3 cellular contexts compared by ENCODE assay signal in the genomic region with DNA sequence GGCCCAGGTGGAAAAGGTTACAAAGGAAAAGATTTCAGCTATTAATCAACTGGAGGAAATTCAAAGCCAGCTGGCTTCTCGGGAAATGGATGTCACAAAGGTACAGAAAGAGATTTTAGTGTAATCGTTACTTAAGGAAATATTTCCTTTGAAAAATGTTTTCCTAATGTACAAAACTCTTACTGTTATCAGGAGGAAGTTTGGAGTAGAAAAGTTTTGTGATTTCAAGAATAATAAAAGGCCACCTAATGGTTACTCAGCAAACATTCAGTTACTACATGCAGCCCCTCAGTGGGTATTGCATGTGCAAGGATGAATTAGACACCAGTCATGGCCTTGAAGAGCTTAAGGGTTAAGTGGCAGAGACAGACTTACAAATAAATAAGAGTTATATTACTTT.
TF ChIP-seq lines count a peak whose summit lies in the region.

No MANE protein-coding gene starts in this region.

TF ChIP-seq in SK-N-SH, 30 proteins besides CTCF, POLR2A, EP300 and RAD21:
- no peak for TF ChIP-seq SIN3A (IDR thresholded peaks at IDR 0.05; ENCODE audit: borderline replicate concordance, low read depth, low read length)
- no peak for TF ChIP-seq NFIC (IDR thresholded peaks at IDR 0.05; ENCODE audit: borderline replicate concordance)
- TF ChIP-seq, protein P1, sequence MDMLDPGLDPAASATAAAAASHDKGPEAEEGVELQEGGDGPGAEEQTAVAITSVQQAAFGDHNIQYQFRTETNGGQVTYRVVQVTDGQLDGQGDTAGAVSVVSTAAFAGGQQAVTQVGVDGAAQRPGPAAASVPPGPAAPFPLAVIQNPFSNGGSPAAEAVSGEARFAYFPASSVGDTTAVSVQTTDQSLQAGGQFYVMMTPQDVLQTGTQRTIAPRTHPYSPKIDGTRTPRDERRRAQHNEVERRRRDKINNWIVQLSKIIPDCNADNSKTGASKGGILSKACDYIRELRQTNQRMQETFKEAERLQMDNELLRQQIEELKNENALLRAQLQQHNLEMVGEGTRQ (IDR thresholded peaks at IDR 0.05; ENCODE audit: borderline replicate concordance, low read depth, low read length): no peak
- TF ChIP-seq, protein P2, sequence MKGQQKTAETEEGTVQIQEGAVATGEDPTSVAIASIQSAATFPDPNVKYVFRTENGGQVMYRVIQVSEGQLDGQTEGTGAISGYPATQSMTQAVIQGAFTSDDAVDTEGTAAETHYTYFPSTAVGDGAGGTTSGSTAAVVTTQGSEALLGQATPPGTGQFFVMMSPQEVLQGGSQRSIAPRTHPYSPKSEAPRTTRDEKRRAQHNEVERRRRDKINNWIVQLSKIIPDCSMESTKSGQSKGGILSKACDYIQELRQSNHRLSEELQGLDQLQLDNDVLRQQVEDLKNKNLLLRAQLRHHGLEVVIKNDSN (IDR thresholded peaks at IDR 0.05; ENCODE audit: borderline replicate concordance, low read depth): no peak
- no peak for TF ChIP-seq FOSL2 (IDR thresholded peaks at IDR 0.05; ENCODE audit: borderline replicate concordance, low read depth)
- TF ChIP-seq, protein P3, sequence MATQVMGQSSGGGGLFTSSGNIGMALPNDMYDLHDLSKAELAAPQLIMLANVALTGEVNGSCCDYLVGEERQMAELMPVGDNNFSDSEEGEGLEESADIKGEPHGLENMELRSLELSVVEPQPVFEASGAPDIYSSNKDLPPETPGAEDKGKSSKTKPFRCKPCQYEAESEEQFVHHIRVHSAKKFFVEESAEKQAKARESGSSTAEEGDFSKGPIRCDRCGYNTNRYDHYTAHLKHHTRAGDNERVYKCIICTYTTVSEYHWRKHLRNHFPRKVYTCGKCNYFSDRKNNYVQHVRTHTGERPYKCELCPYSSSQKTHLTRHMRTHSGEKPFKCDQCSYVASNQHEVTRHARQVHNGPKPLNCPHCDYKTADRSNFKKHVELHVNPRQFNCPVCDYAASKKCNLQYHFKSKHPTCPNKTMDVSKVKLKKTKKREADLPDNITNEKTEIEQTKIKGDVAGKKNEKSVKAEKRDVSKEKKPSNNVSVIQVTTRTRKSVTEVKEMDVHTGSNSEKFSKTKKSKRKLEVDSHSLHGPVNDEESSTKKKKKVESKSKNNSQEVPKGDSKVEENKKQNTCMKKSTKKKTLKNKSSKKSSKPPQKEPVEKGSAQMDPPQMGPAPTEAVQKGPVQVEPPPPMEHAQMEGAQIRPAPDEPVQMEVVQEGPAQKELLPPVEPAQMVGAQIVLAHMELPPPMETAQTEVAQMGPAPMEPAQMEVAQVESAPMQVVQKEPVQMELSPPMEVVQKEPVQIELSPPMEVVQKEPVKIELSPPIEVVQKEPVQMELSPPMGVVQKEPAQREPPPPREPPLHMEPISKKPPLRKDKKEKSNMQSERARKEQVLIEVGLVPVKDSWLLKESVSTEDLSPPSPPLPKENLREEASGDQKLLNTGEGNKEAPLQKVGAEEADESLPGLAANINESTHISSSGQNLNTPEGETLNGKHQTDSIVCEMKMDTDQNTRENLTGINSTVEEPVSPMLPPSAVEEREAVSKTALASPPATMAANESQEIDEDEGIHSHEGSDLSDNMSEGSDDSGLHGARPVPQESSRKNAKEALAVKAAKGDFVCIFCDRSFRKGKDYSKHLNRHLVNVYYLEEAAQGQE (IDR thresholded peaks at IDR 0.05; ENCODE audit: low read depth, low read length): no peak
- TF ChIP-seq, protein P4, sequence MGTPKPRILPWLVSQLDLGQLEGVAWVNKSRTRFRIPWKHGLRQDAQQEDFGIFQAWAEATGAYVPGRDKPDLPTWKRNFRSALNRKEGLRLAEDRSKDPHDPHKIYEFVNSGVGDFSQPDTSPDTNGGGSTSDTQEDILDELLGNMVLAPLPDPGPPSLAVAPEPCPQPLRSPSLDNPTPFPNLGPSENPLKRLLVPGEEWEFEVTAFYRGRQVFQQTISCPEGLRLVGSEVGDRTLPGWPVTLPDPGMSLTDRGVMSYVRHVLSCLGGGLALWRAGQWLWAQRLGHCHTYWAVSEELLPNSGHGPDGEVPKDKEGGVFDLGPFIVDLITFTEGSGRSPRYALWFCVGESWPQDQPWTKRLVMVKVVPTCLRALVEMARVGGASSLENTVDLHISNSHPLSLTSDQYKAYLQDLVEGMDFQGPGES (IDR thresholded peaks at IDR 0.05; ENCODE audit: low read depth, low read length): no peak
- no peak for TF ChIP-seq RFX5 (IDR thresholded peaks at IDR 0.05; ENCODE audit: low read length)
- TF ChIP-seq, protein P5, sequence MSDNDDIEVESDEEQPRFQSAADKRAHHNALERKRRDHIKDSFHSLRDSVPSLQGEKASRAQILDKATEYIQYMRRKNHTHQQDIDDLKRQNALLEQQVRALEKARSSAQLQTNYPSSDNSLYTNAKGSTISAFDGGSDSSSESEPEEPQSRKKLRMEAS (IDR thresholded peaks at IDR 0.05; ENCODE audit: low read depth): no peak
- TF ChIP-seq YY1 (IDR thresholded peaks at IDR 0.05; ENCODE audit: low read depth): no peak
- no peak for TF ChIP-seq ELF1 (IDR thresholded peaks at IDR 0.05)

TF ChIP-seq in SK-N-SH treated with all-trans-retinoic acid at 6 μM for 48 hours, 23 proteins besides CTCF, POLR2A, EP300 and RAD21:
- TF ChIP-seq SNAI2 (CRISPR knock-in tag; IDR thresholded peaks at IDR 0.05): no peak
- TF ChIP-seq BACH2 (CRISPR knock-in tag; IDR thresholded peaks at IDR 0.05; ENCODE audit: borderline replicate concordance): no peak
- TF ChIP-seq, protein P6, sequence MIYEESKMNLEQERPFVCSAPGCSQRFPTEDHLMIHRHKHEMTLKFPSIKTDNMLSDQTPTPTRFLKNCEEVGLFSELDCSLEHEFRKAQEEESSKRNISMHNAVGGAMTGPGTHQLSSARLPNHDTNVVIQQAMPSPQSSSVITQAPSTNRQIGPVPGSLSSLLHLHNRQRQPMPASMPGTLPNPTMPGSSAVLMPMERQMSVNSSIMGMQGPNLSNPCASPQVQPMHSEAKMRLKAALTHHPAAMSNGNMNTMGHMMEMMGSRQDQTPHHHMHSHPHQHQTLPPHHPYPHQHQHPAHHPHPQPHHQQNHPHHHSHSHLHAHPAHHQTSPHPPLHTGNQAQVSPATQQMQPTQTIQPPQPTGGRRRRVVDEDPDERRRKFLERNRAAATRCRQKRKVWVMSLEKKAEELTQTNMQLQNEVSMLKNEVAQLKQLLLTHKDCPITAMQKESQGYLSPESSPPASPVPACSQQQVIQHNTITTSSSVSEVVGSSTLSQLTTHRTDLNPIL (CRISPR knock-in tag; IDR thresholded peaks at IDR 0.05; ENCODE audit: low read depth): no peak
- no peak for TF ChIP-seq GLIS3 (CRISPR knock-in tag; IDR thresholded peaks at IDR 0.05)
- no peak for TF ChIP-seq ZFP3 (CRISPR knock-in tag; IDR thresholded peaks at IDR 0.05)

TF ChIP-seq in IMR-90, 13 proteins besides CTCF, POLR2A, EP300 and RAD21:
- no peak for TF ChIP-seq MAZ (IDR thresholded peaks at IDR 0.05; ENCODE audit: borderline replicate concordance, low read depth, low read length)
- no peak for TF ChIP-seq RCOR1 (IDR thresholded peaks at IDR 0.05; ENCODE audit: insufficient replicate concordance, low read length)
- no peak for TF ChIP-seq RFX5 (IDR thresholded peaks at IDR 0.05; ENCODE audit: low read depth, low read length)
- TF ChIP-seq SMC3 (IDR thresholded peaks at IDR 0.05; ENCODE audit: low read depth, low read length): no peak
- peak; percentile 31; the same call in 1 of the 2 replicates for TF ChIP-seq NFE2L2 (IDR thresholded peaks at IDR 0.05; ENCODE audit: low read depth, low read length)
- TF ChIP-seq CEBPB (IDR thresholded peaks at IDR 0.05; ENCODE audit: low read depth, low read length): peak; percentile 24; the same call in 1 of the 2 replicates
- TF ChIP-seq, protein P7, sequence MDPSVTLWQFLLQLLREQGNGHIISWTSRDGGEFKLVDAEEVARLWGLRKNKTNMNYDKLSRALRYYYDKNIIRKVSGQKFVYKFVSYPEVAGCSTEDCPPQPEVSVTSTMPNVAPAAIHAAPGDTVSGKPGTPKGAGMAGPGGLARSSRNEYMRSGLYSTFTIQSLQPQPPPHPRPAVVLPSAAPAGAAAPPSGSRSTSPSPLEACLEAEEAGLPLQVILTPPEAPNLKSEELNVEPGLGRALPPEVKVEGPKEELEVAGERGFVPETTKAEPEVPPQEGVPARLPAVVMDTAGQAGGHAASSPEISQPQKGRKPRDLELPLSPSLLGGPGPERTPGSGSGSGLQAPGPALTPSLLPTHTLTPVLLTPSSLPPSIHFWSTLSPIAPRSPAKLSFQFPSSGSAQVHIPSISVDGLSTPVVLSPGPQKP (IDR thresholded peaks at IDR 0.05; ENCODE audit: borderline replicate concordance, low read depth, low read length): no peak
- TF ChIP-seq CHD1 (IDR thresholded peaks at IDR 0.05; ENCODE audit: low read depth, low read length): no peak
- TF ChIP-seq MXI1 (IDR thresholded peaks at IDR 0.05; ENCODE audit: borderline replicate concordance, low read depth, low read length): no peak
- TF ChIP-seq, protein P1 (IDR thresholded peaks at IDR 0.05; ENCODE audit: low read depth, low read length): no peak
- TF ChIP-seq MAFK (IDR thresholded peaks at IDR 0.05; ENCODE audit: low read depth, low read length): no peak
- TF ChIP-seq FOS (IDR thresholded peaks at IDR 0.05; ENCODE audit: low read depth, low read length): no peak
- no peak for TF ChIP-seq BHLHE40 (IDR thresholded peaks at IDR 0.05; ENCODE audit: low read depth, low read length)
